14 cellular contexts compared by ENCODE assay signal in genomic region chr1:8684590-8684989, GRCh38.
DNase-seq lines count a peak whose midpoint lies in the region; FAIRE-seq and TF ChIP-seq lines count a peak whose summit lies in the region.
"Had no signal": no experiment of that assay in that cellular context is flagged by ENCODE, and none has a peak within 500 bp of the region (broad histone marks: within the 10 kb centered on the region; RNA-seq: fewer than 3 reads in every experiment).

No MANE protein-coding gene starts in this region.

- peaks cover 42 to 100% of the 10 kb centered on the region in 2 experiments for H3K79me2 ChIP-seq in H1 (ENCODE audit: control insufficient read depth in 1 of 2, insufficient read depth in 2 of 2, low read length in 2 of 2)

- TF ChIP-seq EP300 in H1 (IDR thresholded peaks at IDR 0.05; ENCODE audit: borderline replicate concordance in 1 of 2, low read depth in 2 of 2, low read length in 2 of 2) = no peak

- H3K36me3 Mint-ChIP-seq in nephron progenitor cell (ENCODE audit: low read depth) = peaks cover 22% of the 10 kb centered on the region
- H3K36me3 Mint-ChIP-seq in CD4-positive, alpha-beta memory T cell = peaks cover 0 to 7% of the 10 kb centered on the region in 2 donors
- H3K36me3 Mint-ChIP-seq in activated naive CD8-positive, alpha-beta T cell treated with anti-CD3 and anti-CD28 coated beads for 36 hours = peaks cover 8% of the 10 kb centered on the region

- H3K23me2 ChIP-seq in H1 (ENCODE audit: low read depth, low read length) = no peaks in the 10 kb centered on the region

- POLR2A ChIA-PET in H1 (lab: Charles Lee; ENCODE audit: partially characterized antibody) = interaction anchor here (0.7 to 2.7 kb wide), 2 partner anchors 11 to 12 kb away, joined by 4 to 8 read pairs; no protein-coding TSS in a partner anchor
- POLR2A ChIA-PET in CD4-positive, alpha-beta memory T cell (lab: Charles Lee; ENCODE audit: partially characterized antibody) = interaction anchor here (1.1 kb wide), 1 partner anchor 78 kb away, joined by 3 read pairs; no protein-coding TSS in a partner anchor

- H3K27ac Mint-ChIP-seq in nephron progenitor cell = peak overlapping the region; percentile 61
- no peak overlapping the region for H3K27ac Mint-ChIP-seq in CD4-positive, alpha-beta memory T cell
- no peak overlapping the region for H3K27ac Mint-ChIP-seq in activated naive CD8-positive, alpha-beta T cell treated with anti-CD3 and anti-CD28 coated beads for 36 hours
- H3K27ac Mint-ChIP-seq: CD14-positive monocyte had no signal

- no peak overlapping the region for H2BK120ac ChIP-seq in H1 (replicated peaks; ENCODE audit: low read depth, low read length)

- H2BK15ac ChIP-seq in H1 (ENCODE audit: low read length) = no peak overlapping the region

- H3K4me3 Mint-ChIP-seq in nephron progenitor cell = no peak overlapping the region
- H3K4me3 Mint-ChIP-seq in CD4-positive, alpha-beta memory T cell = peak overlapping the region in 1 of 8 donors; percentile 23
- H3K4me3 Mint-ChIP-seq in activated naive CD8-positive, alpha-beta T cell treated with anti-CD3 and anti-CD28 coated beads for 36 hours = no peak overlapping the region
- H3K4me3 Mint-ChIP-seq: CD14-positive monocyte had no signal

- intact Hi-C loops in CD4-positive, alpha-beta memory T cell (cut with micrococcal nuclease) = no loop called here

- no peak overlapping the region for H3K27ac ChIP-seq in H1 (ENCODE audit: low read depth, low read length)
- no peak overlapping the region for H3K27ac ChIP-seq in CD4-positive, alpha-beta memory T cell (ENCODE audit: low read depth, low read length)

- no peak for FAIRE-seq in H1 (lab: Jason Lieb, UNC)

- no peak overlapping the region for H2AFZ ChIP-seq in H1 (ENCODE audit: low read length)

- CTCF ChIA-PET in H1 (lab: Charles Lee; ENCODE audit: partially characterized antibody) = interaction anchor here (1.1 to 3.1 kb wide), 5 partner anchors 9 to 42 kb away, joined by 3 to 10 read pairs (median 5); no protein-coding TSS in a partner anchor
- CTCF ChIA-PET in CD4-positive, alpha-beta memory T cell (lab: Charles Lee; ENCODE audit: partially characterized antibody) = interaction anchor here (1.3 to 1.9 kb wide), 2 partner anchors 14 to 123 kb away, joined by 5 to 6 read pairs; no protein-coding TSS in a partner anchor

- H3K18ac ChIP-seq in H1 (ENCODE audit: extremely low read depth, low read length) = no peak overlapping the region

- H4K91ac ChIP-seq in H1 (replicated peaks; ENCODE audit: insufficient read length, low read length) = no peak overlapping the region

- peaks cover 4% of the 10 kb centered on the region for H3K79me1 ChIP-seq in H1 (ENCODE audit: low read depth, low read length)

- H3K14ac ChIP-seq in H1 (ENCODE audit: insufficient read length) = no peak overlapping the region

- H3K4me1 Mint-ChIP-seq in nephron progenitor cell = peaks cover 34% of the 10 kb centered on the region
- H3K4me1 Mint-ChIP-seq in CD4-positive, alpha-beta memory T cell = peaks cover 6 to 14% (median 12%) of the 10 kb centered on the region in 4 donors
- H3K4me1 Mint-ChIP-seq in activated naive CD8-positive, alpha-beta T cell treated with anti-CD3 and anti-CD28 coated beads for 36 hours = peaks cover 34% of the 10 kb centered on the region

- H3K4ac ChIP-seq in H1 (replicated peaks; ENCODE audit: insufficient read length, low read depth, low read length) = no peak overlapping the region

- H2BK5ac ChIP-seq in H1 (ENCODE audit: low read depth, low read length) = no peak overlapping the region

- no peak overlapping the region for H4K5ac ChIP-seq in H1 (ENCODE audit: insufficient read length, low read depth, low read length)

- no peaks in the 10 kb centered on the region for H3K9me3 ChIP-seq in H1 (ENCODE audit: insufficient read depth in 2 of 2, low read depth in 1 of 2, low read length in 1 of 2)
- no peaks in the 10 kb centered on the region for H3K9me3 ChIP-seq in CD4-positive, alpha-beta memory T cell (ENCODE audit: control insufficient read depth in 1 of 2, low read length in 2 of 2)
- H3K9me3 ChIP-seq: Caco-2 had no signal

- H3K4me1 ChIP-seq in H1 (replicated peaks in 1 of 4; ENCODE audit: control insufficient read depth in 3 of 4, insufficient read depth in 4 of 4, low read length in 3 of 4) = peaks cover 0 to 16% (median 8%) of the 10 kb centered on the region in 4 experiments; a peak in 4 of 7 replicates
- peaks cover 8% of the 10 kb centered on the region for H3K4me1 ChIP-seq in CD4-positive, alpha-beta memory T cell (ENCODE audit: insufficient read depth, low read length)

- TF ChIP-seq POLR2A in H1 (IDR thresholded peaks at IDR 0.05; ENCODE audit: control extremely low read depth in 1 of 2, low read depth in 2 of 2, low read length in 2 of 2) = no peak

- peak; percentile 14 for DNase-seq in NCI-H748 (lab: John Stamatoyannopoulos, UW; ENCODE audit: unreplicated experiment)
- DNase-seq in NCI-H748 treated with DMSO at 0.1 percent for 48 hours (lab: John Stamatoyannopoulos, UW) = no peak
- DNase-seq in NCI-H69 (lab: John Stamatoyannopoulos, UW) = peak; percentile 35
- DNase-seq in H1 (ENCODE audit: low read depth in 1 of 2, low spot score in 2 of 2) = no peak
- DNase-seq in nephron progenitor cell = no peak
- no peak for DNase-seq in CD4-positive, alpha-beta memory T cell
- no peak for DNase-seq in activated naive CD8-positive, alpha-beta T cell treated with anti-CD3 and anti-CD28 coated beads for 36 hours
- no peak for DNase-seq in NCI-H526 (lab: John Stamatoyannopoulos, UW)
- DNase-seq: 8988T, Caco-2, DMS79, NCI-H187 treated with DMSO at 0.1 percent for 48 hours, NCI-H2171 had no signal

- no peak overlapping the region for H3K9ac ChIP-seq in H1 (replicated peaks in 1 of 4; ENCODE audit: extremely low read depth in 1 of 4, low read depth in 3 of 4, low read length in 3 of 4)

- H3K27me3 Mint-ChIP-seq in nephron progenitor cell (ENCODE audit: low read depth, poor library complexity) = no peaks in the 10 kb centered on the region
- no peaks in the 10 kb centered on the region for H3K27me3 Mint-ChIP-seq in CD4-positive, alpha-beta memory T cell
- H3K27me3 Mint-ChIP-seq in activated naive CD8-positive, alpha-beta T cell treated with anti-CD3 and anti-CD28 coated beads for 36 hours = no peaks in the 10 kb centered on the region

- TF ChIP-seq RAD21 in H1 (IDR thresholded peaks at IDR 0.05 in 1 of 2, conservative IDR thresholded peaks at IDR 0.05 in 1 of 2; ENCODE audit: low read depth in 2 of 2, low read length in 2 of 2) = no peak

- H4K20me1 ChIP-seq in H1 (replicated peaks in 1 of 2; ENCODE audit: control insufficient read depth in 1 of 2, insufficient read depth in 2 of 2, low read length in 2 of 2) = peaks cover 24 to 36% of the 10 kb centered on the region in 2 experiments

- 0 out of 2 replicates have a peak overlapping the region, but pooled peaks have one; percentile 59 for H2AK5ac ChIP-seq in H1 (ENCODE audit: low read depth, low read length)

- H3K27me3 ChIP-seq in H1 (replicated peaks in 1 of 4; ENCODE audit: control insufficient read depth in 3 of 4, extremely low read depth in 1 of 4, insufficient read depth in 3 of 4, low read length in 3 of 4) = no peaks in the 10 kb centered on the region
- H3K27me3 ChIP-seq in CD4-positive, alpha-beta memory T cell (ENCODE audit: insufficient read depth, low read length) = no peaks in the 10 kb centered on the region

- H3K9me3 Mint-ChIP-seq in nephron progenitor cell = peaks cover 5% of the 10 kb centered on the region
- H3K9me3 Mint-ChIP-seq in CD4-positive, alpha-beta memory T cell = no peaks in the 10 kb centered on the region
- H3K9me3 Mint-ChIP-seq in activated naive CD8-positive, alpha-beta T cell treated with anti-CD3 and anti-CD28 coated beads for 36 hours = no peaks in the 10 kb centered on the region
- H3K9me3 Mint-ChIP-seq: CD14-positive monocyte had no signal

- no peak overlapping the region for H3K4me2 ChIP-seq in H1 (ENCODE audit: insufficient read depth in 1 of 2, low read depth in 2 of 2, low read length in 2 of 2)

- H3K4me3 ChIP-seq in H1 (ENCODE audit: extremely low read depth in 1 of 4, insufficient read depth in 2 of 4, low read depth in 3 of 4, low read length in 4 of 4) = no peak overlapping the region
- no peak overlapping the region for H3K4me3 ChIP-seq in CD4-positive, alpha-beta memory T cell (ENCODE audit: low read length in 2 of 2)

- TF ChIP-seq CTCF in H1 (IDR thresholded peaks at IDR 0.05; ENCODE audit: control extremely low read depth in 1 of 3, insufficient read depth in 1 of 3, low read depth in 1 of 3, low read length in 3 of 3) (no peak), nephron progenitor cell (IDR thresholded peaks at IDR 0.05) (no peak)

- 75% methylated on average over 1 of the region's 1 CpG; no CpG with 5 or more reads in 1 of the 2 experiments for WGBS in H1 (ENCODE audit: extremely low coverage in 1 of 2, insufficient coverage in 1 of 2, insufficient read length in 1 of 2, insufficient replicate concordance in 2 of 2, low coverage in 1 of 2, low lambda C conversion rate in 2 of 2, missing lambda C conversion rate in 1 of 2), 2 experiments

- no peak overlapping the region for H3K23ac ChIP-seq in H1 (ENCODE audit: insufficient read length)

- H4K8ac ChIP-seq in H1 (ENCODE audit: extremely low read depth, insufficient read depth, low read length) = no peak overlapping the region

- H2BK12ac ChIP-seq in H1 (ENCODE audit: low read depth, low read length) = no peak overlapping the region

- H2BK20ac ChIP-seq in H1 (ENCODE audit: low read length) = no peak overlapping the region

- no peaks in the 10 kb centered on the region for H3K36me3 ChIP-seq in H1 (ENCODE audit: control insufficient read depth in 2 of 4, insufficient read depth in 4 of 4, low read length in 3 of 4)
- H3K36me3 ChIP-seq in CD4-positive, alpha-beta memory T cell (ENCODE audit: insufficient read depth, low read length) = no peaks in the 10 kb centered on the region

- H3K56ac ChIP-seq in H1 (replicated peaks; ENCODE audit: insufficient read length, low read depth, low read length) = no peak overlapping the region

TF ChIP-seq in H1, 55 proteins besides CTCF, POLR2A, EP300 and RAD21 (continues in another document):
- TF ChIP-seq JUN (IDR thresholded peaks at IDR 0.05; ENCODE audit: low read depth, low read length) = no peak
- no peak for TF ChIP-seq JUND (IDR thresholded peaks at IDR 0.05; ENCODE audit: low read length)
- no peak for TF ChIP-seq SP1 (IDR thresholded peaks at IDR 0.05; ENCODE audit: low read depth, low read length)
- TF ChIP-seq ATF2 (IDR thresholded peaks at IDR 0.05; ENCODE audit: low read length) = no peak
- TF ChIP-seq CTBP2 (IDR thresholded peaks at IDR 0.05; ENCODE audit: borderline replicate concordance, insufficient read depth, insufficient read length, low read length) = no peak

Comparison
In these comparisons a context has a peak if more than half of its experiments do, and no peak if none do; other contexts are left out.
1. DNase-seq: peak in NCI-H748 (single experiment) and NCI-H69 (single experiment); none in NCI-H748 treated with DMSO at 0.1 percent for 48 hours (single experiment), H1 (0 of 2), nephron progenitor cell (single experiment), CD4-positive, alpha-beta memory T cell (0 of 5), activated naive CD8-positive, alpha-beta T cell treated with anti-CD3 and anti-CD28 coated beads for 36 hours (single experiment) and NCI-H526 (0 of 2).